15 cellular contexts compared by ENCODE assay signal in the genomic region with DNA sequence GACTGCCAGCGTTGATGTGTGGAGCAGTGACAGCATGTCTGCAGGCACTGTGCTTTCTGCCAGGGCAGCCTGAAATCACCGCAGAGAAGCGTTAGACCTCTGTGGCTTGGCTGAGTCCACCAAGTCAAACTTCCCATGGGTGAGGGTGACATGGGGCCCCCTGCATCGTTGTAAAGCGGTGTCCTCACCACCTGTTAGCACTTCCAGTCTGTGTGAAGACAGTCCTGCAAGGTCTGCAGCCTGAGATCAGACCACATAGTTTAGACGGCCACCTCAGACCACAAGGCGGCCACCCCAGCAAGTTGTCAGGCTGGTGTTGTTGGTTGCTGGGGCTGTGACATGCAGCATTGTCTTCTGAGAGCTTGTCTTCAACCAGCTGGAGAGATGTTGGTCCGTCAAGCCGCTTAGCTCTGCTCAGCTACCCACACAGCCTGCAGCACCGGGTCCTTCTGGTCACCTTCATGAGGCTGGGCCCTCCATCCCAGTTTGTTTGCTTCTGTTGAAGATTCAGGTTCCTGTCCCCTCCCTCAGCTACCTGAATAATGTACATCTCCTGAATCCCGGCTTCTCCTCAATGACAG.
DNase-seq lines count a peak whose midpoint lies in the region; ATAC-seq and TF ChIP-seq lines count a peak whose summit lies in the region.
"Had no signal": no experiment of that assay in that cellular context is flagged by ENCODE, and none has a peak within 500 bp of the region (broad histone marks: within the 10 kb centered on the region; RNA-seq: fewer than 3 reads in every experiment).

No MANE protein-coding gene starts in this region.

- ATAC-seq in lower lobe of right lung (peak; percentile 43 to 52), HG03196 (IDR thresholded peaks at IDR 0.05; ENCODE audit: unreplicated experiment) (no peak)

- peaks cover 21% of the 10 kb centered on the region for H3K4me1 ChIP-seq in lower lobe of right lung
- no peaks in the 10 kb centered on the region for H3K4me1 ChIP-seq in suprapubic skin
- H3K4me1 ChIP-seq in effector memory CD4-positive, alpha-beta T cell (ENCODE audit: control insufficient read depth, insufficient read depth, low read length, poor library complexity, severe bottlenecking): no peaks in the 10 kb centered on the region

- no peaks in the 10 kb centered on the region for H3K9me3 ChIP-seq in lower lobe of right lung
- no peaks in the 10 kb centered on the region for H3K9me3 ChIP-seq in suprapubic skin
- H3K9me3 ChIP-seq in effector memory CD4-positive, alpha-beta T cell (ENCODE audit: control insufficient read depth, low read length): no peaks in the 10 kb centered on the region
- H3K9me3 ChIP-seq: heart left ventricle, left ventricle myocardium inferior had no signal

- H3K36me3 ChIP-seq in lower lobe of right lung (no peaks in the 10 kb centered on the region), suprapubic skin (no peaks in the 10 kb centered on the region)
- no peaks in the 10 kb centered on the region for H3K36me3 ChIP-seq in effector memory CD4-positive, alpha-beta T cell (ENCODE audit: control insufficient read depth, insufficient read depth, low read length)
- H3K36me3 ChIP-seq: heart left ventricle, left ventricle myocardium inferior had no signal

- WGBS in suprapubic skin: 81% methylated on average over 9 of the region's 11 CpGs

- no peak for TF ChIP-seq EP300 in suprapubic skin (IDR thresholded peaks at IDR 0.05)

- intact Hi-C loops in lower lobe of right lung (cut with DNase I): no loop called here

- TF ChIP-seq CTCF in lower lobe of right lung (IDR thresholded peaks at IDR 0.05) (no peak), suprapubic skin (IDR thresholded peaks at IDR 0.05) (no peak)

- DNase-seq in stimulated activated CD8-positive, alpha-beta memory T cell treated with anti-CD3 and anti-CD28 coated beads, Interleukin-12 subunit alpha, Interleukin-12 subunit beta, amount 100 ng/mL, for 4 hours (ENCODE audit: low read depth): peak; percentile 42
- no peak for DNase-seq in stimulated activated CD8-positive, alpha-beta memory T cell treated with anti-CD3 and anti-CD28 coated beads, Interleukin-4, amount 100 ng/mL, for 48 hours
- peak; percentile 40 for DNase-seq in SKM-1 treated with dmso at 0.1 percent for 144 hours (lab: John Stamatoyannopoulos, UW; ENCODE audit: unreplicated experiment)
- DNase-seq in lower lobe of right lung: no peak
- no peak for DNase-seq in amygdala (lab: John Stamatoyannopoulos, UW)
- DNase-seq in suprapubic skin (ENCODE audit: low spot score in 2 of 2): no peak
- no peak for DNase-seq in effector memory CD4-positive, alpha-beta T cell
- DNase-seq: activated B cell treated with CpG ODN at 0.5 μM for 24 hours, caudate nucleus, heart left ventricle, left ventricle myocardium inferior, NCI-H1436, NCI-H69, SHP77 had no signal

- H3K4me3 ChIP-seq in lower lobe of right lung (no peak overlapping the region), suprapubic skin (no peak overlapping the region)
- H3K4me3 ChIP-seq in effector memory CD4-positive, alpha-beta T cell (ENCODE audit: insufficient read depth, low read depth, low read length, poor library complexity, severe bottlenecking): no peak overlapping the region
- H3K4me3 ChIP-seq: left ventricle myocardium inferior had no signal

- no peak overlapping the region for H3K27ac ChIP-seq in lower lobe of right lung
- H3K27ac ChIP-seq in suprapubic skin: no peak overlapping the region
- no peak overlapping the region for H3K27ac ChIP-seq in effector memory CD4-positive, alpha-beta T cell (ENCODE audit: insufficient read depth, low read length, poor library complexity, severe bottlenecking)
- H3K27ac ChIP-seq: left ventricle myocardium inferior had no signal

- H3K27me3 ChIP-seq in lower lobe of right lung (ENCODE audit: low read depth) (no peaks in the 10 kb centered on the region), suprapubic skin (no peaks in the 10 kb centered on the region)
- no peaks in the 10 kb centered on the region for H3K27me3 ChIP-seq in effector memory CD4-positive, alpha-beta T cell (replicated peaks; ENCODE audit: control insufficient read depth, insufficient read depth, low read length, poor library complexity, severe bottlenecking)
- H3K27me3 ChIP-seq: heart left ventricle had no signal

- TF ChIP-seq POLR2A in suprapubic skin (IDR thresholded peaks at IDR 0.05): no peak

Comparison
In these comparisons a context has a peak if more than half of its experiments do, and no peak if none do; other contexts are left out.
1. DNase-seq: peak in stimulated activated CD8-positive, alpha-beta memory T cell treated with anti-CD3 and anti-CD28 coated beads, Interleukin-12 subunit alpha, Interleukin-12 subunit beta, amount 100 ng/mL, for 4 hours (single experiment) and SKM-1 treated with dmso at 0.1 percent for 144 hours (single experiment); none in stimulated activated CD8-positive, alpha-beta memory T cell treated with anti-CD3 and anti-CD28 coated beads, Interleukin-4, amount 100 ng/mL, for 48 hours (single experiment), lower lobe of right lung (single experiment), amygdala (0 of 56), suprapubic skin (0 of 2) and effector memory CD4-positive, alpha-beta T cell (0 of 3).